ENCODE assay signal across 23 cellular contexts in the genomic region with DNA sequence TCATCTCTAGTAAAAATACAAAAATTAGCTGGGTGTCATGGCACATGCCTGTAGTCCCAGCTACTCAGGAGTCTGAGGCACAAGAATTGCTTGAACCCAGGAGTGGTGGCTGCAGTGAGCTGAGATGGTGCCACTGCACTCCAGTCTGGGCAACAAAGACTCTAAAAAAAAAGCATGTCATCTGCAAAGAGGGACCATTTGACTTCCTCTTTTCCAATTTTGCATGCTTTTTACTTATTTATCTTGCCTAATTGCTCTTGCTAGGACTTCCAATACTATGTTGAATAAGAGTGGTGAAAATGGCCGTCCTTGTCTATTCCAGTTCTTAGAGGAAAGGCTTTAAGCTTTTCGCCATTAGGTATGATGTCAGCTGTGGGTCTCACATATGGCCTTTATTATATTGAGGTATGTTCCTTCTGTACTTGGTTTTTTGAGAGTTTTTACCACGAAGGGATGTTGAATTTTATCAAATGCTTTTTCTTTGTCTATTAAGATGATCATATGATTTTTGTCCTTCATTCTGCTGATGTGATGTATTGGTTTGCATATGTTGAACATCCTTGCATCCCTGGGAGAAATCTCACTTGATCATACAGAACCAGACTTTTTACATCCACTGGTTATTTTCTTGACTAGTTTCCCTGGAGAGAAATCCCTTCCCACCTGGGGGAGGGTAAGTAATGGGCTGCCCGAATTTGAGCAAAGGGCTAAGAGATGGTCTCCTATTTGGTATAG. TPM values are rescaled to one million over a fixed set of nuclear protein-coding genes. Genes with fewer than 3 reads are reported as not detected.
"Had no signal": no experiment of that assay in that cellular context is flagged by ENCODE, and none has a peak within 500 bp of the region (broad histone marks: within the 10 kb centered on the region; RNA-seq: fewer than 3 reads in every experiment).

No MANE protein-coding gene starts in this region.

- H3K27ac Mint-ChIP-seq: activated naive CD8-positive, alpha-beta T cell treated with anti-CD3 and anti-CD28 coated beads for 36 hours; mesothelial cell of epicardium; natural killer cell; stimulated activated memory B cell treated with anti-CD40 and anti-IgM and Interleukin-4, amounts not matched to agents 10 μg/mL and 1 μg/mL and 100 μg/mL, for 72 hours; WTC11 had no signal

- H3K4me3 ChIP-seq: esophagus squamous epithelium, gastroesophageal sphincter, sigmoid colon, smooth muscle cell, transverse colon had no signal

- H3K27me3 ChIP-seq: esophagus squamous epithelium, gastroesophageal sphincter, sigmoid colon, transverse colon had no signal

- H3K9me3 ChIP-seq: esophagus squamous epithelium, gastroesophageal sphincter, sigmoid colon had no signal

- H3K4me1 ChIP-seq: esophagus squamous epithelium, gastroesophageal sphincter, sigmoid colon, transverse colon had no signal

- FAIRE-seq: colon, islet of Langerhans, TTC549, urothelium cell line had no signal

- H3K27me3 Mint-ChIP-seq: activated naive CD8-positive, alpha-beta T cell treated with anti-CD3 and anti-CD28 coated beads for 36 hours; effector memory CD8-positive, alpha-beta T cell; stimulated activated memory B cell treated with anti-CD40 and anti-IgM and Interleukin-4, amounts not matched to agents 10 μg/mL and 1 μg/mL and 100 μg/mL, for 72 hours had no signal

- H3K9me3 Mint-ChIP-seq: activated naive CD8-positive, alpha-beta T cell treated with anti-CD3 and anti-CD28 coated beads for 36 hours; effector memory CD8-positive, alpha-beta T cell; natural killer cell; stimulated activated memory B cell treated with anti-CD40 and anti-IgM and Interleukin-4, amounts not matched to agents 10 μg/mL and 1 μg/mL and 100 μg/mL, for 72 hours; WTC11 had no signal

- H3K27ac ChIP-seq: esophagus squamous epithelium, gastroesophageal sphincter, sigmoid colon, transverse colon had no signal

- DNase-seq: activated naive CD4-positive, alpha-beta T cell treated with Interleukin-2 at 50 U/mL for 16 hours; activated naive CD8-positive, alpha-beta T cell treated with anti-CD3 and anti-CD28 coated beads for 36 hours; activated T-cell treated with anti-CD3 and anti-CD28 coated beads, Interleukin-2, amount 50 U/mL, for 1 hour; central memory CD4-positive, alpha-beta T cell; effector memory CD8-positive, alpha-beta T cell; esophagus squamous epithelium; head of caudate nucleus; left ventricle myocardium superior; mammary epithelial cell; natural killer cell; sigmoid colon; stimulated activated CD4-positive, alpha-beta T cell treated with anti-CD3 and anti-CD28 coated beads, Interleukin-15, amount 100 ng/mL, for 24 hours; transverse colon had no signal

- ATAC-seq: effector memory CD8-positive, alpha-beta T cell; gastroesophageal sphincter; left ventricle myocardium superior; natural killer cell; stimulated activated memory B cell treated with anti-CD40 and anti-IgM and Interleukin-4, amounts not matched to agents 10 μg/mL and 1 μg/mL and 100 μg/mL, for 72 hours; WTC11 had no signal

- H3K4me3 Mint-ChIP-seq: activated naive CD8-positive, alpha-beta T cell treated with anti-CD3 and anti-CD28 coated beads for 36 hours; effector memory CD8-positive, alpha-beta T cell; mesothelial cell of epicardium; natural killer cell; stimulated activated memory B cell treated with anti-CD40 and anti-IgM and Interleukin-4, amounts not matched to agents 10 μg/mL and 1 μg/mL and 100 μg/mL, for 72 hours; WTC11 had no signal

- H3K4me1 Mint-ChIP-seq: activated naive CD8-positive, alpha-beta T cell treated with anti-CD3 and anti-CD28 coated beads for 36 hours; natural killer cell; stimulated activated memory B cell treated with anti-CD40 and anti-IgM and Interleukin-4, amounts not matched to agents 10 μg/mL and 1 μg/mL and 100 μg/mL, for 72 hours; WTC11 had no signal

- H3K4me2 ChIP-seq: smooth muscle cell had no signal

RNA-seq across cellular contexts. Expression of gene RAP1GAP, which starts 17.0 kb away (rescaled TPM):
- total RNA-seq: dermis microvascular lymphatic vessel endothelial cell had no signal
